Comparison of ENCODE assay signal across 8 cellular contexts in genomic region chr15:52680041-52680391, GRCh38. TPM values are rescaled to one million over a fixed set of nuclear protein-coding genes. Genes with fewer than 3 reads are reported as not detected.
DNase-seq lines count a peak whose midpoint lies in the region; ATAC-seq and TF ChIP-seq lines count a peak whose summit lies in the region.

No MANE protein-coding gene starts in this region.

- H4K20me1 ChIP-seq in MM.1S (ENCODE audit: insufficient read depth, low read length): no peaks in the 10 kb centered on the region

- H3F3A ChIP-seq in MM.1S (ENCODE audit: insufficient read depth, low read length): peaks cover 71% of the 10 kb centered on the region

- peak overlapping the region; percentile 100 for H3K4me3 Mint-ChIP-seq in Calu3 (ENCODE audit: low read depth, unreplicated experiment)
- H3K4me3 Mint-ChIP-seq in dendritic cell treated with granulocyte-macrophage colony-stimulating factor and Interleukin-4, amounts not matched to agents 40 ng/mL and 50 ng/mL, for 4 days: peak overlapping the region; percentile 37

- H3K27me3 ChIP-seq in MM.1S (replicated peaks; ENCODE audit: insufficient read depth, low read length): no peaks in the 10 kb centered on the region
- H3K27me3 ChIP-seq in neuron (ENCODE audit: insufficient read depth, low read length): peaks cover 10% of the 10 kb centered on the region

- intact Hi-C loops in Calu3 (cut with micrococcal nuclease; ENCODE audit: unreplicated experiment): no loop called here
- intact Hi-C loops in dendritic cell treated with granulocyte-macrophage colony-stimulating factor and Interleukin-4, amounts not matched to agents 40 ng/mL and 50 ng/mL, for 4 days (cut with micrococcal nuclease): no loop called here

- TF ChIP-seq CTCF in Calu3 (IDR thresholded peaks at IDR 0.05; ENCODE audit: unreplicated experiment): no peak
- no peak for TF ChIP-seq CTCF in MM.1S (IDR thresholded peaks at IDR 0.05; ENCODE audit: low read length)

- DNase-seq in Calu3 (no peak), MM.1S (peak; percentile 42), NCI-H345 treated with DMSO at 0.1 percent for 48 hours (lab: John Stamatoyannopoulos, UW; ENCODE audit: unreplicated experiment) (no peak), NCI-H146 (lab: John Stamatoyannopoulos, UW) (no peak), NCI-H2107 treated with DMSO at 0.1 percent for 48 hours (lab: John Stamatoyannopoulos, UW; ENCODE audit: unreplicated experiment) (no peak)

- H3K36me3 Mint-ChIP-seq in Calu3 (ENCODE audit: insufficient read depth, unreplicated experiment): peaks cover 20% of the 10 kb centered on the region
- H3K36me3 Mint-ChIP-seq in dendritic cell treated with granulocyte-macrophage colony-stimulating factor and Interleukin-4, amounts not matched to agents 40 ng/mL and 50 ng/mL, for 4 days (ENCODE audit: low read depth): peaks cover 31% of the 10 kb centered on the region

- H3K4me1 ChIP-seq in MM.1S (ENCODE audit: low read length): peaks cover 47% of the 10 kb centered on the region
- H3K4me1 ChIP-seq in neuron (ENCODE audit: insufficient read depth, low read length): peaks cover 19% of the 10 kb centered on the region

- no peak for ATAC-seq in GM18520 (IDR thresholded peaks at IDR 0.05; ENCODE audit: unreplicated experiment)

- no peaks in the 10 kb centered on the region; the same call in 1 of the 2 replicates for H3K36me3 ChIP-seq in MM.1S (replicated peaks; ENCODE audit: insufficient read depth, low read length)
- H3K36me3 ChIP-seq in neuron (ENCODE audit: insufficient read depth, low read length): no peaks in the 10 kb centered on the region

- H2AFZ ChIP-seq in MM.1S (ENCODE audit: low read length) (no peak overlapping the region), neuron (ENCODE audit: low read depth, low read length) (peak overlapping the region; percentile 96)

- TSS peak; percentile 41 for BruUV-seq in Calu3 (replicated peaks; lab: Mats Ljungman, UMichigan)

- H3K4me2 ChIP-seq in MM.1S (ENCODE audit: low read depth, low read length): peak overlapping the region; percentile 67

- no peaks in the 10 kb centered on the region for H3K27me3 Mint-ChIP-seq in Calu3 (ENCODE audit: unreplicated experiment)
- peaks cover 11% of the 10 kb centered on the region for H3K27me3 Mint-ChIP-seq in dendritic cell treated with granulocyte-macrophage colony-stimulating factor and Interleukin-4, amounts not matched to agents 40 ng/mL and 50 ng/mL, for 4 days

- peaks cover 58% of the 10 kb centered on the region for H3K79me2 ChIP-seq in MM.1S (ENCODE audit: low read length)

- peak overlapping the region; percentile 99 for H3K9ac ChIP-seq in MM.1S (ENCODE audit: low read length)

- H3K4me3 ChIP-seq in MM.1S (ENCODE audit: low read length) (peak overlapping the region; percentile 92), neuron (ENCODE audit: low read length) (peak overlapping the region; percentile 73)

- H3K9me3 ChIP-seq in MM.1S (replicated peaks; ENCODE audit: insufficient read depth, low read length) (no peaks in the 10 kb centered on the region), neuron (ENCODE audit: low read length) (no peaks in the 10 kb centered on the region)

- H3K27ac Mint-ChIP-seq in Calu3 (ENCODE audit: unreplicated experiment): peak overlapping the region; percentile 95
- H3K27ac Mint-ChIP-seq in dendritic cell treated with granulocyte-macrophage colony-stimulating factor and Interleukin-4, amounts not matched to agents 40 ng/mL and 50 ng/mL, for 4 days: peak overlapping the region; percentile 98

- H3K9me3 Mint-ChIP-seq in Calu3 (ENCODE audit: low read depth, unreplicated experiment): no peaks in the 10 kb centered on the region
- no peaks in the 10 kb centered on the region for H3K9me3 Mint-ChIP-seq in dendritic cell treated with granulocyte-macrophage colony-stimulating factor and Interleukin-4, amounts not matched to agents 40 ng/mL and 50 ng/mL, for 4 days

- CTCF ChIA-PET in Calu3 (lab: Charles Lee): no interaction called here

- no peaks in the 10 kb centered on the region for H3K9me2 ChIP-seq in MM.1S (replicated peaks; ENCODE audit: insufficient read depth, low read length)

- peak overlapping the region; percentile 94 for H3K27ac ChIP-seq in MM.1S (ENCODE audit: low read length)

- H3K4me1 Mint-ChIP-seq in Calu3 (ENCODE audit: low read depth, unreplicated experiment): peaks cover 17% of the 10 kb centered on the region
- peaks cover 25% of the 10 kb centered on the region for H3K4me1 Mint-ChIP-seq in dendritic cell treated with granulocyte-macrophage colony-stimulating factor and Interleukin-4, amounts not matched to agents 40 ng/mL and 50 ng/mL, for 4 days (ENCODE audit: low read depth)

RNA-seq across cellular contexts. Expression of gene ATOSA, which starts 0.8 kb away (rescaled TPM):
- total RNA-seq in Calu3 (2022): 21.8 and 22.2 TPM in 2 replicates
